In genomic region chr3:65761431-65761830, GRCh38 we compare ENCODE assay signal across 19 cellular contexts.
DNase-seq lines count a peak whose midpoint lies in the region; ATAC-seq and TF ChIP-seq lines count a peak whose summit lies in the region.
"Had no signal": no experiment of that assay in that cellular context is flagged by ENCODE, and none has a peak within 500 bp of the region (broad histone marks: within the 10 kb centered on the region; RNA-seq: fewer than 3 reads in every experiment).

No MANE protein-coding gene starts in this region.

- H3K27me3 ChIP-seq in KMS-11 (ENCODE audit: insufficient read depth, low read depth) = no peaks in the 10 kb centered on the region
- H3K27me3 ChIP-seq: thyroid gland had no signal

- no peak overlapping the region for H3K4me3 Mint-ChIP-seq in activated T-cell treated with anti-CD3 and anti-CD28 coated beads, Interleukin-2, amount 50 U/mL, for 4 hours

- DNase-seq in astrocyte of the hippocampus (ENCODE audit: low read depth, low spot score) (peak; percentile 31), inferior parietal cortex (ENCODE audit: extremely low spot score) (peak; percentile 68), putamen (ENCODE audit: low spot score) (peak; percentile 42), NCI-H446 treated with DMSO at 0.1 percent for 48 hours (lab: John Stamatoyannopoulos, UW) (no peak)
- no peak for DNase-seq in stimulated activated CD4-positive, alpha-beta T cell treated with anti-CD3 and anti-CD28 coated beads, Interleukin-2, amount 100 ng/mL, for 24 hours
- DNase-seq in activated T-cell treated with anti-CD3 and anti-CD28 coated beads, Interleukin-2, amount 50 U/mL, for 4 hours = no peak
- DNase-seq: activated CD4-positive, CD25-positive, alpha-beta regulatory T cell; activated naive CD4-positive, alpha-beta T cell treated with Interleukin-2 at 50 U/mL for 16 hours; effector CD4-positive, alpha-beta T cell; NCI-H446; PC-9; SIG-M5; stimulated activated CD4-positive, alpha-beta T cell treated with anti-CD3 and anti-CD28 coated beads, Interleukin-15, amount 100 ng/mL, for 24 hours; stimulated activated naive CD4-positive, alpha-beta T cell treated with Interleukin-2 at 50 U/mL for 16 hours; SW 1271; thyroid gland had no signal

- no peak overlapping the region for H3K9ac ChIP-seq in KMS-11

- no peak overlapping the region for H3K4me3 ChIP-seq in KMS-11 (IDR thresholded peaks at IDR 0.05; ENCODE audit: insufficient read depth, low read depth, low read length)
- H3K4me3 ChIP-seq: PC-9, prostate gland, thyroid gland had no signal

- H3K36me3 Mint-ChIP-seq in activated T-cell treated with anti-CD3 and anti-CD28 coated beads, Interleukin-2, amount 50 U/mL, for 4 hours (ENCODE audit: insufficient read depth) = no peaks in the 10 kb centered on the region

- H3K4me1 Mint-ChIP-seq in activated T-cell treated with anti-CD3 and anti-CD28 coated beads, Interleukin-2, amount 50 U/mL, for 4 hours (ENCODE audit: low read depth) = no peaks in the 10 kb centered on the region

- TF ChIP-seq CTCF in KMS-11 (conservative IDR thresholded peaks at IDR 0.05; ENCODE audit: low read depth, low read length) = no peak

- H3K79me2 ChIP-seq in KMS-11 (ENCODE audit: insufficient read depth, low read depth) = no peaks in the 10 kb centered on the region

- H4K20me1 ChIP-seq in KMS-11 (ENCODE audit: insufficient read depth) = no peaks in the 10 kb centered on the region

- peaks cover 4% of the 10 kb centered on the region for H3K27me3 Mint-ChIP-seq in activated T-cell treated with anti-CD3 and anti-CD28 coated beads, Interleukin-2, amount 50 U/mL, for 4 hours (ENCODE audit: low read depth)

- H3K4me1 ChIP-seq in KMS-11 (ENCODE audit: low read depth, poor library complexity, severe bottlenecking) = peaks cover 14% of the 10 kb centered on the region
- H3K4me1 ChIP-seq: prostate gland, thyroid gland had no signal

- no peaks in the 10 kb centered on the region for H3K9me3 Mint-ChIP-seq in activated T-cell treated with anti-CD3 and anti-CD28 coated beads, Interleukin-2, amount 50 U/mL, for 4 hours

- H3K4me2 ChIP-seq in KMS-11 = peak overlapping the region; percentile 41; the same call in 1 of the 2 replicates
- H3K4me2 ChIP-seq: PC-9 had no signal

- peak overlapping the region; percentile 14; the same call in 1 of the 2 replicates for H2AFZ ChIP-seq in KMS-11 (ENCODE audit: low read depth)
- H2AFZ ChIP-seq: PC-9 had no signal

- H3K27ac ChIP-seq in KMS-11 = peak overlapping the region; percentile 24; the same call in 1 of the 2 replicates
- H3K27ac ChIP-seq: PC-9, prostate gland, thyroid gland had no signal

- no peak for ATAC-seq in activated T-cell treated with anti-CD3 and anti-CD28 coated beads, Interleukin-2, amount 50 U/mL, for 4 hours
- ATAC-seq in GM21619 (IDR thresholded peaks at IDR 0.05; ENCODE audit: unreplicated experiment) = no peak

- no peaks in the 10 kb centered on the region for H3K36me3 ChIP-seq in KMS-11 (ENCODE audit: insufficient read depth)
- H3K36me3 ChIP-seq: prostate gland, thyroid gland had no signal

Comparison
In these comparisons a context has a peak if more than half of its experiments do, and no peak if none do; other contexts are left out.
1. DNase-seq: peak in astrocyte of the hippocampus (single experiment), inferior parietal cortex (single experiment) and putamen (single experiment); none in stimulated activated CD4-positive, alpha-beta T cell treated with anti-CD3 and anti-CD28 coated beads, Interleukin-2, amount 100 ng/mL, for 24 hours (0 of 2), activated T-cell treated with anti-CD3 and anti-CD28 coated beads, Interleukin-2, amount 50 U/mL, for 4 hours (single experiment) and NCI-H446 treated with DMSO at 0.1 percent for 48 hours (single experiment).